ENCODE assay signal across 11 cellular contexts in genomic region chr16:27240948-27241531, GRCh38. TPM values are rescaled to one million over a fixed set of nuclear protein-coding genes. Genes with fewer than 3 reads are reported as not detected.
DNase-seq lines count a peak whose midpoint lies in the region; ATAC-seq and TF ChIP-seq lines count a peak whose summit lies in the region.
"Had no signal": no experiment of that assay in that cellular context is flagged by ENCODE, and none has a peak within 500 bp of the region (broad histone marks: within the 10 kb centered on the region; RNA-seq: fewer than 3 reads in every experiment).

No MANE protein-coding gene starts in this region.

- H3K9me3 ChIP-seq in adipocyte (ENCODE audit: control insufficient read depth, low read length) (no peaks in the 10 kb centered on the region), right lobe of liver (no peaks in the 10 kb centered on the region), thyroid gland (no peaks in the 10 kb centered on the region)
- H3K9me3 ChIP-seq: pancreas had no signal

- WGBS in right lobe of liver (ENCODE audit: insufficient coverage, low coverage, low lambda C conversion rate, missing lambda C conversion rate), result 45% methylated on average over 5 of the region's 6 CpGs
- 66 to 87% methylated on average over 6 of the region's 6 CpGs for WGBS in thyroid gland, 2 donors

- no peaks in the 10 kb centered on the region for H3K9me3 Mint-ChIP-seq in activated naive CD4-positive, alpha-beta T cell treated with anti-CD3 and anti-CD28 coated beads, Interleukin-2, amount 10 ng/mL, durations not matched to agents 7 days and 5 days
- H3K9me3 Mint-ChIP-seq: stimulated activated naive CD8-positive, alpha-beta T cell treated with anti-CD3 and anti-CD28 coated beads, Interleukin-15, Interleukin-2, amounts not matched to agents 100 ng/mL and 50 ng/mL, for 24 hours had no signal

- CTCF ChIA-PET in activated naive CD4-positive, alpha-beta T cell treated with anti-CD3 and anti-CD28 coated beads, Interleukin-2, amount 10 ng/mL, durations not matched to agents 7 days and 5 days (lab: Charles Lee), result interaction anchor here (0.7 to 1.0 kb wide), 3 partner anchors 76 to 127 kb away, joined by 3 to 4 read pairs (median 3); no protein-coding TSS in a partner anchor

- no peak overlapping the region for H3K27ac Mint-ChIP-seq in activated naive CD4-positive, alpha-beta T cell treated with anti-CD3 and anti-CD28 coated beads, Interleukin-2, amount 10 ng/mL, durations not matched to agents 7 days and 5 days

- no peak overlapping the region for H3K4me3 Mint-ChIP-seq in activated naive CD4-positive, alpha-beta T cell treated with anti-CD3 and anti-CD28 coated beads, Interleukin-2, amount 10 ng/mL, durations not matched to agents 7 days and 5 days
- H3K4me3 Mint-ChIP-seq: stimulated activated naive CD8-positive, alpha-beta T cell treated with anti-CD3 and anti-CD28 coated beads, Interleukin-15, Interleukin-2, amounts not matched to agents 100 ng/mL and 50 ng/mL, for 24 hours had no signal

- H3K27me3 ChIP-seq in adipocyte (replicated peaks; ENCODE audit: control insufficient read depth, insufficient read depth, low read length) (no peaks in the 10 kb centered on the region), right lobe of liver (no peaks in the 10 kb centered on the region), thyroid gland (no peaks in the 10 kb centered on the region)
- H3K27me3 ChIP-seq: pancreas had no signal

- no peaks in the 10 kb centered on the region for H3K36me3 ChIP-seq in adipocyte (ENCODE audit: control insufficient read depth, insufficient read depth, low read length, severe bottlenecking)
- H3K36me3 ChIP-seq in right lobe of liver, result peaks cover 0 to 2% (median 0%) of the 10 kb centered on the region in 4 donors
- no peaks in the 10 kb centered on the region for H3K36me3 ChIP-seq in thyroid gland
- H3K36me3 ChIP-seq: pancreas had no signal

- ATAC-seq in right lobe of liver (peak; percentile 11 to 50 (median 26)), HG03159 (IDR thresholded peaks at IDR 0.05; ENCODE audit: unreplicated experiment) (no peak)
- ATAC-seq: Panc1, pancreas had no signal

- DNase-seq in activated naive CD4-positive, alpha-beta T cell treated with anti-CD3 and anti-CD28 coated beads, Interleukin-2, amount 10 ng/mL, durations not matched to agents 7 days and 5 days, result peak; percentile 16
- DNase-seq in activated naive CD4-positive, alpha-beta T cell (lab: John Stamatoyannopoulos, UW), result no peak
- DNase-seq in adipocyte (ENCODE audit: low read depth) (peak; percentile 20), right lobe of liver (peak in 1 of 3 donors; percentile 47), thyroid gland (no peak), DMS79 (lab: John Stamatoyannopoulos, UW) (no peak), NCI-H1417 treated with DMSO at 0.1 percent for 48 hours (lab: John Stamatoyannopoulos, UW) (no peak)

- H3K4me3 ChIP-seq in adipocyte (ENCODE audit: low read length) (no peak overlapping the region), right lobe of liver (no peak overlapping the region), thyroid gland (replicated peaks in 1 of 3) (no peak overlapping the region)
- H3K4me3 ChIP-seq: pancreas had no signal

- H3K36me3 Mint-ChIP-seq in activated naive CD4-positive, alpha-beta T cell treated with anti-CD3 and anti-CD28 coated beads, Interleukin-2, amount 10 ng/mL, durations not matched to agents 7 days and 5 days, result peaks cover 51% of the 10 kb centered on the region

- no peak for TF ChIP-seq CTCF in right lobe of liver (IDR thresholded peaks at IDR 0.05)
- TF ChIP-seq CTCF in thyroid gland (IDR thresholded peaks at IDR 0.05), result no peak

- H3K4me1 ChIP-seq in adipocyte (ENCODE audit: control insufficient read depth, insufficient read depth, low read length) (peaks cover 54% of the 10 kb centered on the region), right lobe of liver (peaks cover 0 to 9% (median 3%) of the 10 kb centered on the region in 4 donors), thyroid gland (peaks cover 21 to 68% of the 10 kb centered on the region in 2 donors)

- H3K27me3 Mint-ChIP-seq in activated naive CD4-positive, alpha-beta T cell treated with anti-CD3 and anti-CD28 coated beads, Interleukin-2, amount 10 ng/mL, durations not matched to agents 7 days and 5 days, result no peaks in the 10 kb centered on the region
- H3K27me3 Mint-ChIP-seq: stimulated activated naive CD8-positive, alpha-beta T cell treated with anti-CD3 and anti-CD28 coated beads, Interleukin-15, Interleukin-2, amounts not matched to agents 100 ng/mL and 50 ng/mL, for 24 hours had no signal

- H3K27ac ChIP-seq in right lobe of liver (peak overlapping the region; percentile 7 to 29 (median 25)), thyroid gland (peak overlapping the region; percentile 15 to 54 (median 42))

- TF ChIP-seq POLR2A in right lobe of liver (IDR thresholded peaks at IDR 0.05), result no peak
- no peak for TF ChIP-seq POLR2A in thyroid gland (IDR thresholded peaks at IDR 0.05)

- H3K4me1 Mint-ChIP-seq in activated naive CD4-positive, alpha-beta T cell treated with anti-CD3 and anti-CD28 coated beads, Interleukin-2, amount 10 ng/mL, durations not matched to agents 7 days and 5 days, result peaks cover 91% of the 10 kb centered on the region

- H3K9ac ChIP-seq in adipocyte (ENCODE audit: low read length), result peak overlapping the region; percentile 66

- intact Hi-C loops in right lobe of liver (cut with DNase I), result no loop called here
- intact Hi-C loops in thyroid gland (cut with DNase I), result loop anchor here (5.0 kb wide), 1 partner anchor 86 kb away; no protein-coding TSS in a partner anchor

RNA-seq across cellular contexts. Expression of gene NSMCE1, which starts 27.5 kb away (rescaled TPM):
- total RNA-seq in right lobe of liver (10 to 100 TPM; 23.7 to 42.3 (median 33.1) TPM), thyroid gland (10 to 100 TPM; 40.5 to 52.6 (median 48.8) TPM)

RNA-seq across cellular contexts. Expression of gene KDM8, which starts 37.7 kb away (rescaled TPM):
- 100 to 1,000 TPM in 1 of 6 experiments, 10 to 100 TPM in 5; 11.2 to 153 (median 66.7) TPM for total RNA-seq in right lobe of liver
- 10 to 100 TPM in 1 of 4 donors, 1 to 10 TPM in 3; 5.6 to 14.9 (median 9.6) TPM for total RNA-seq in thyroid gland

Comparison
In these comparisons a context has a peak if more than half of its experiments do, and no peak if none do; other contexts are left out.
1. DNase-seq: peak in activated naive CD4-positive, alpha-beta T cell treated with anti-CD3 and anti-CD28 coated beads, Interleukin-2, amount 10 ng/mL, durations not matched to agents 7 days and 5 days (single experiment) and adipocyte (single experiment); none in activated naive CD4-positive, alpha-beta T cell (0 of 4), thyroid gland (0 of 2), DMS79 (single experiment) and NCI-H1417 treated with DMSO at 0.1 percent for 48 hours (single experiment).